8 cellular contexts compared by ENCODE assay signal in genomic region chr11:43942651-43943356, GRCh38. TPM values are rescaled to one million over a fixed set of nuclear protein-coding genes. Genes with fewer than 3 reads are reported as not detected.
DNase-seq lines count a peak whose midpoint lies in the region; ATAC-seq and TF ChIP-seq lines count a peak whose summit lies in the region.

No MANE protein-coding gene starts in this region.

- under 1% methylated on average over 86 of the region's 95 CpGs for WGBS in urinary bladder

- H3K27me3 Mint-ChIP-seq in activated naive CD4-positive, alpha-beta T cell treated with anti-CD3 and anti-CD28 coated beads for 36 hours (ENCODE audit: low read depth): peaks cover 61% of the 10 kb centered on the region

- TF ChIP-seq CTCF in RWPE2 (IDR thresholded peaks at IDR 0.05; ENCODE audit: poor library complexity, severe bottlenecking): no peak
- peak in 2 of 56 donors; percentile 3 to 9 for TF ChIP-seq CTCF in dorsolateral prefrontal cortex (IDR thresholded peaks at IDR 0.05 in 54 of 56, conservative IDR thresholded peaks at IDR 0.05 in 2 of 56; ENCODE audit: low read depth in 1 of 56, partially characterized antibody in 56 of 56)

- H3K36me3 Mint-ChIP-seq in activated naive CD4-positive, alpha-beta T cell treated with anti-CD3 and anti-CD28 coated beads for 36 hours (ENCODE audit: low read depth): no peaks in the 10 kb centered on the region

- H3K36me3 ChIP-seq in RWPE2 (ENCODE audit: low read depth) (no peaks in the 10 kb centered on the region), urinary bladder (ENCODE audit: insufficient read depth) (no peaks in the 10 kb centered on the region)

- H3K9me3 Mint-ChIP-seq in activated naive CD4-positive, alpha-beta T cell treated with anti-CD3 and anti-CD28 coated beads for 36 hours: no peaks in the 10 kb centered on the region

- DNase-seq in activated naive CD4-positive, alpha-beta T cell treated with anti-CD3 and anti-CD28 coated beads for 36 hours: no peak
- no peak for DNase-seq in activated naive CD4-positive, alpha-beta T cell (lab: John Stamatoyannopoulos, UW)
- DNase-seq in RWPE2 (ENCODE audit: low spot score): no peak
- peak in 3 of 10 donors; percentile 25 to 60 (median 29) for DNase-seq in dorsolateral prefrontal cortex
- DNase-seq in lung microvascular endothelial cell (ENCODE audit: low read depth in 2 of 2): peak; percentile 51 to 61

- H3K4me1 ChIP-seq in RWPE2 (ENCODE audit: insufficient read depth, poor library complexity, severe bottlenecking) (peaks cover under 1% of the 10 kb centered on the region), urinary bladder (ENCODE audit: insufficient read depth) (no peaks in the 10 kb centered on the region)

- H3K4me3 ChIP-seq in RWPE2 (ENCODE audit: severe bottlenecking): peak overlapping the region; percentile 34
- H3K4me3 ChIP-seq in dorsolateral prefrontal cortex: peak overlapping the region; percentile 50 to 79 (median 67)
- peak overlapping the region; percentile 77 for H3K4me3 ChIP-seq in urinary bladder (ENCODE audit: low read depth, low read length)

- intact Hi-C loops in activated naive CD4-positive, alpha-beta T cell treated with anti-CD3 and anti-CD28 coated beads for 36 hours (cut with micrococcal nuclease): loop anchor here (2.0 to 5.0 kb wide), 4 partner anchors 22 to 376 kb away; partner anchors contain the start of gene ACCS
- intact Hi-C loops in dorsolateral prefrontal cortex (cut with DNase I): loop anchor here in 1 of 2 donors (5.0 kb wide), 2 partner anchors 51 to 94 kb away; no protein-coding TSS in a partner anchor

- H3K4me3 Mint-ChIP-seq in activated naive CD4-positive, alpha-beta T cell treated with anti-CD3 and anti-CD28 coated beads for 36 hours: peak overlapping the region; percentile 68

- peaks cover 15% of the 10 kb centered on the region for H3K4me1 Mint-ChIP-seq in activated naive CD4-positive, alpha-beta T cell treated with anti-CD3 and anti-CD28 coated beads for 36 hours (ENCODE audit: low read depth)

- H3K27me3 ChIP-seq in RWPE2 (ENCODE audit: insufficient read depth, poor library complexity, severe bottlenecking) (peaks cover 47% of the 10 kb centered on the region), dorsolateral prefrontal cortex (peaks cover 0 to 31% (median 4%) of the 10 kb centered on the region in 45 donors)

- H3K27ac Mint-ChIP-seq in activated naive CD4-positive, alpha-beta T cell treated with anti-CD3 and anti-CD28 coated beads for 36 hours: no peak overlapping the region

- CTCF ChIA-PET in activated naive CD4-positive, alpha-beta T cell treated with anti-CD3 and anti-CD28 coated beads for 36 hours (lab: Charles Lee): interaction anchor here (0.6 to 2.8 kb wide), 4 partner anchors 13 to 53 kb away, joined by 3 to 24 read pairs (median 6); no protein-coding TSS in a partner anchor

- no peaks in the 10 kb centered on the region for H3K9me3 ChIP-seq in RWPE2 (ENCODE audit: severe bottlenecking)

- peak; percentile 29; the same call in 2 of the 3 replicates for ATAC-seq in RWPE2 (ENCODE audit: low read depth)
- no peak for ATAC-seq in HG03175 (IDR thresholded peaks at IDR 0.05; ENCODE audit: unreplicated experiment)
- no peak for ATAC-seq in GM18858 (IDR thresholded peaks at IDR 0.05; ENCODE audit: unreplicated experiment)

- H3K27ac ChIP-seq in RWPE2 (ENCODE audit: poor library complexity, severe bottlenecking) (no peak overlapping the region), dorsolateral prefrontal cortex (peak overlapping the region in 56 of 59 donors; percentile 22 to 95 (median 84)), urinary bladder (ENCODE audit: low read depth) (peak overlapping the region; percentile 94)

RNA-seq across cellular contexts. Expression of gene C11orf96, which starts 0.4 kb away (rescaled TPM):
- total RNA-seq in activated naive CD4-positive, alpha-beta T cell treated with anti-CD3 and anti-CD28 coated beads for 36 hours: 1 to 10 TPM in 1 of 2 experiments, under 1 TPM in 1; 0.81 to 1.1 TPM
- total RNA-seq in dorsolateral prefrontal cortex: 100 to 1,000 TPM in 6 of 120 experiments, 10 to 100 TPM in 112, 1 to 10 TPM in 2; 9.0 to 139 (median 26.8) TPM
- 3.5 and 4.0 TPM in 2 replicates for total RNA-seq in lung microvascular endothelial cell
- total RNA-seq in urinary bladder: 21.4 TPM
- polyA plus RNA-seq in urinary bladder: 226 TPM

Comparison
In these comparisons a context has a peak if more than half of its experiments do, and no peak if none do; other contexts are left out.
1. DNase-seq: peak in lung microvascular endothelial cell (2 of 2); none in activated naive CD4-positive, alpha-beta T cell treated with anti-CD3 and anti-CD28 coated beads for 36 hours (single experiment), activated naive CD4-positive, alpha-beta T cell (0 of 4) and RWPE2 (single experiment).
2. Peak in every context shown above with its lines, with median percentiles within 50 percentile points of each other: H3K4me3 ChIP-seq.